In genomic region chr12:57754411-57755193, GRCh38 we compare ENCODE assay signal across 1 cellular context.
TF ChIP-seq lines count a peak whose summit lies in the region.

Gene MARCHF9 (plus strand): TSS chr12:57755103. CDS start chr12:57755529, 426 bp downstream.

TF ChIP-seq in GM12878, 131 proteins besides CTCF, POLR2A, EP300 and RAD21 (continued from another document):
- TF ChIP-seq CUX1 (IDR thresholded peaks at IDR 0.05; ENCODE audit: insufficient replicate concordance, low read depth, low read length): no peak
- TF ChIP-seq TCF7 (IDR thresholded peaks at IDR 0.05; ENCODE audit: borderline replicate concordance): no peak
- TF ChIP-seq SMAD5 (IDR thresholded peaks at IDR 0.05; ENCODE audit: low read depth): no peak
- TF ChIP-seq KDM1A (IDR thresholded peaks at IDR 0.05; ENCODE audit: borderline replicate concordance): no peak
- TF ChIP-seq RELA (IDR thresholded peaks at IDR 0.05; ENCODE audit: borderline replicate concordance, partially characterized antibody): no peak
- TF ChIP-seq NRF1 (conservative IDR thresholded peaks at IDR 0.05; ENCODE audit: low read depth, low read length): peak; percentile 47
- no peak for TF ChIP-seq USF1 (IDR thresholded peaks at IDR 0.05; ENCODE audit: borderline replicate concordance, extremely low read length, insufficient read depth, low read depth, low read length)
- no peak for TF ChIP-seq MYC (IDR thresholded peaks at IDR 0.05; ENCODE audit: insufficient read depth, insufficient read length, insufficient replicate concordance, low read length, severe bottlenecking)
- peak; percentile 36; the same call in 1 of the 2 replicates for TF ChIP-seq ATF7 (IDR thresholded peaks at IDR 0.05; ENCODE audit: low read depth)
- TF ChIP-seq SREBF2 (IDR thresholded peaks at IDR 0.05; ENCODE audit: low read length): no peak
- TF ChIP-seq NFYA (IDR thresholded peaks at IDR 0.05; ENCODE audit: borderline replicate concordance, low read depth, low read length): no peak
- no peak for TF ChIP-seq STAT1 (conservative IDR thresholded peaks at IDR 0.05)
- no peak for TF ChIP-seq NR2C1 (IDR thresholded peaks at IDR 0.05)
- TF ChIP-seq SP1 (IDR thresholded peaks at IDR 0.05; ENCODE audit: low read depth, low read length): no peak
- no peak for TF ChIP-seq SPI1 (IDR thresholded peaks at IDR 0.05; ENCODE audit: borderline replicate concordance, insufficient read depth, low read depth, low read length)
- TF ChIP-seq ZZZ3 (IDR thresholded peaks at IDR 0.05; ENCODE audit: control insufficient read depth, insufficient read length, low read depth): no peak
- TF ChIP-seq IKZF1 (conservative IDR thresholded peaks at IDR 0.05): no peak
- no peak for TF ChIP-seq HDAC6 (IDR thresholded peaks at IDR 0.05; ENCODE audit: unreplicated experiment)
- no peak for TF ChIP-seq SMC3 (IDR thresholded peaks at IDR 0.05; ENCODE audit: borderline replicate concordance, low read length)
- no peak for TF ChIP-seq KLF5 (IDR thresholded peaks at IDR 0.05; ENCODE audit: partially characterized antibody)
- peak; percentile 42 for TF ChIP-seq MEF2B (IDR thresholded peaks at IDR 0.05; ENCODE audit: partially characterized antibody, poor library complexity, severe bottlenecking)
- no peak for TF ChIP-seq CREM (IDR thresholded peaks at IDR 0.05; ENCODE audit: low read depth)
- TF ChIP-seq YBX1 (IDR thresholded peaks at IDR 0.05): no peak
- TF ChIP-seq CHD4 (IDR thresholded peaks at IDR 0.05): no peak
- no peak for TF ChIP-seq ZNF24 (IDR thresholded peaks at IDR 0.05)
- peak; percentile 43 for TF ChIP-seq MTA2 (IDR thresholded peaks at IDR 0.05; ENCODE audit: low read depth)
- peak; percentile 73 to 89; a peak in 3 of 4 replicates for TF ChIP-seq BHLHE40 (IDR thresholded peaks at IDR 0.05; ENCODE audit: borderline replicate concordance in 1 of 2, low read depth in 2 of 2, low read length in 1 of 2)
- no peak for TF ChIP-seq MTA3 (IDR thresholded peaks at IDR 0.05; ENCODE audit: borderline replicate concordance, low read length)
- no peak for TF ChIP-seq FOXK2 (IDR thresholded peaks at IDR 0.05)
- peak; percentile 78 for TF ChIP-seq MLLT1 (IDR thresholded peaks at IDR 0.05)
- no peak for TF ChIP-seq SKIL (IDR thresholded peaks at IDR 0.05; ENCODE audit: low read depth, poor library complexity, severe bottlenecking)
- no peak for TF ChIP-seq ZBED1 (IDR thresholded peaks at IDR 0.05; ENCODE audit: borderline replicate concordance)
- no peak for TF ChIP-seq E4F1 (IDR thresholded peaks at IDR 0.05; ENCODE audit: borderline replicate concordance, partially characterized antibody)
- no peak for TF ChIP-seq ZNF274 (IDR thresholded peaks at IDR 0.05; ENCODE audit: insufficient read depth, insufficient read length)
- no peak for TF ChIP-seq SREBF1 (IDR thresholded peaks at IDR 0.05; ENCODE audit: low read length)
- no peak for TF ChIP-seq NFXL1 (IDR thresholded peaks at IDR 0.05; ENCODE audit: borderline replicate concordance)
- no peak for TF ChIP-seq NKRF (conservative IDR thresholded peaks at IDR 0.05)
- TF ChIP-seq TBL1XR1 (IDR thresholded peaks at IDR 0.05; ENCODE audit: low read depth, low read length): no peak
- no peak for TF ChIP-seq BCLAF1 (IDR thresholded peaks at IDR 0.05)
- no peak for TF ChIP-seq CEBPB (IDR thresholded peaks at IDR 0.05; ENCODE audit: borderline replicate concordance in 1 of 2, low read depth in 2 of 2, low read length in 2 of 2)
- no peak for TF ChIP-seq BACH1 (IDR thresholded peaks at IDR 0.05; ENCODE audit: borderline replicate concordance)
- TF ChIP-seq NBN (IDR thresholded peaks at IDR 0.05): peak; percentile 90
- TF ChIP-seq MXI1 (IDR thresholded peaks at IDR 0.05; ENCODE audit: low read depth, low read length): no peak
- peak; percentile 99 for TF ChIP-seq HDGF (IDR thresholded peaks at IDR 0.05)
- no peak for TF ChIP-seq SUZ12 (IDR thresholded peaks at IDR 0.05; ENCODE audit: unreplicated experiment)
- TF ChIP-seq ZNF217 (IDR thresholded peaks at IDR 0.05): no peak
- peak; percentile 79 for TF ChIP-seq YY1 (IDR thresholded peaks at IDR 0.05; ENCODE audit: low read depth, low read length)
